In genomic region chr7:155405399-155406318, GRCh38 we compare ENCODE assay signal across 12 cellular contexts. TPM values are rescaled to one million over a fixed set of nuclear protein-coding genes. Genes with fewer than 3 reads are reported as not detected.
A peak's percentile ranks its signal among the peaks of the same experiment; 100 is the strongest.
DNase-seq lines count a peak whose midpoint lies in the region; ATAC-seq, FAIRE-seq and TF ChIP-seq lines count a peak whose summit lies in the region.
"Had no signal": no experiment of that assay in that cellular context is flagged by ENCODE, and none has a peak within 500 bp of the region (broad histone marks: within the 10 kb centered on the region; RNA-seq: fewer than 3 reads in every experiment).

No MANE protein-coding gene starts in this region.

- H3K9me1 ChIP-seq in K562 (ENCODE audit: control insufficient read depth, insufficient read depth, low read length): no peaks in the 10 kb centered on the region

- FAIRE-seq in K562 (lab: Jason Lieb, UNC): peak; percentile 71
- FAIRE-seq: pancreas had no signal

- peaks cover 89% of the 10 kb centered on the region for H3K27me3 Mint-ChIP-seq in Calu3 (ENCODE audit: unreplicated experiment)
- peaks cover 27 to 73% (median 31%) of the 10 kb centered on the region in 3 donors for H3K27me3 Mint-ChIP-seq in CD14-positive monocyte (ENCODE audit: low read depth in 3 of 3)

- DNase-seq in Calu3 (peak; percentile 21), HuH-7 (ENCODE audit: low spot score) (peak; percentile 65), K562 (ENCODE audit: extremely low read depth in 1 of 4, low spot score in 3 of 4) (peak; percentile 18 to 41 (median 36)), mesendoderm (peak; percentile 46), dermis blood vessel endothelial cell (no peak), upper lobe of right lung (no peak), CD14-positive monocyte (ENCODE audit: low spot score) (no peak), KG1 (lab: John Stamatoyannopoulos, UW) (no peak)
- DNase-seq: NCI-H187 had no signal

- no peak overlapping the region for H2AK5ac ChIP-seq in mesendoderm (ENCODE audit: low read length)

- WGBS in K562 (ENCODE audit: insufficient coverage, low coverage, missing lambda C conversion rate): 4% methylated on average over 31 of the region's 31 CpGs
- no CpG with 5 or more reads among the region's 31 CpGs for WGBS in mesendoderm (ENCODE audit: extremely low coverage, insufficient coverage, low lambda C conversion rate)

- H2BK120ac ChIP-seq in mesendoderm (ENCODE audit: low read depth, low read length): no peak overlapping the region

- H3K4me3 ChIP-seq in K562 (no peak overlapping the region), mesendoderm (ENCODE audit: low read length) (no peak overlapping the region), upper lobe of right lung (no peak overlapping the region)
- H3K4me3 ChIP-seq: coronary artery, pancreas had no signal

- H3K27me3 ChIP-seq in K562 (ENCODE audit: control insufficient read depth in 2 of 2, insufficient read depth in 2 of 2, low read length in 2 of 2): peaks cover 28 to 75% of the 10 kb centered on the region in 2 experiments
- H3K27me3 ChIP-seq in mesendoderm (ENCODE audit: insufficient read depth, low read length, poor library complexity): no peaks in the 10 kb centered on the region
- peaks cover 59% of the 10 kb centered on the region for H3K27me3 ChIP-seq in upper lobe of right lung
- H3K27me3 ChIP-seq: pancreas had no signal

- TF ChIP-seq CTCF in Calu3 (IDR thresholded peaks at IDR 0.05; ENCODE audit: unreplicated experiment) (no peak), K562 (IDR thresholded peaks at IDR 0.05 in 2 of 3, conservative IDR thresholded peaks at IDR 0.05 in 1 of 3; ENCODE audit: insufficient read depth in 2 of 3, low read depth in 1 of 3, low read length in 3 of 3) (peak; percentile 23 to 40 (median 30); a peak in 4 of 6 replicates), upper lobe of right lung (IDR thresholded peaks at IDR 0.05) (no peak), CD14-positive monocyte (IDR thresholded peaks at IDR 0.05) (no peak)

- H3K4ac ChIP-seq in mesendoderm (ENCODE audit: low read depth, low read length): no peak overlapping the region

- no peak overlapping the region for H3K27ac Mint-ChIP-seq in Calu3 (ENCODE audit: unreplicated experiment)
- no peak overlapping the region for H3K27ac Mint-ChIP-seq in CD14-positive monocyte
- H3K27ac Mint-ChIP-seq: T-cell had no signal

- CTCF ChIA-PET in Calu3 (lab: Charles Lee): no interaction called here
- CTCF ChIA-PET in K562 (lab: Yijun Ruan, JAX; ENCODE audit: low intra/inter-chr PET ratio): no interaction called here

- H3K27ac ChIP-seq in K562 (ENCODE audit: extremely low read depth, low read depth, low read length) (no peak overlapping the region), mesendoderm (ENCODE audit: low read depth, low read length) (no peak overlapping the region), upper lobe of right lung (no peak overlapping the region)
- H3K27ac ChIP-seq: coronary artery, pancreas had no signal

- H3K79me2 ChIP-seq in K562 (ENCODE audit: control insufficient read depth, insufficient read depth, low read length): no peaks in the 10 kb centered on the region
- no peaks in the 10 kb centered on the region for H3K79me2 ChIP-seq in mesendoderm (ENCODE audit: control insufficient read depth, insufficient read depth, low read length)

- peaks cover 11% of the 10 kb centered on the region for H4K20me1 ChIP-seq in K562 (replicated peaks; ENCODE audit: control insufficient read depth, insufficient read depth, low read length)

- no peaks in the 10 kb centered on the region for H3K79me1 ChIP-seq in mesendoderm (ENCODE audit: low read length)

- no peak overlapping the region for H4K8ac ChIP-seq in mesendoderm (ENCODE audit: low read depth, low read length)

- TF ChIP-seq EP300 in K562 (IDR thresholded peaks at IDR 0.05; ENCODE audit: low read length): no peak

- H2BK15ac ChIP-seq in mesendoderm (replicated peaks; ENCODE audit: low read depth): no peak overlapping the region

- H3K9ac ChIP-seq in K562 (ENCODE audit: insufficient read depth in 1 of 2, low read depth in 2 of 2, low read length in 2 of 2) (0 out of 4 replicates have a peak overlapping the region, but pooled peaks of 1 of the 2 experiments have one; percentile 19), mesendoderm (ENCODE audit: low read length) (no peak overlapping the region)

- no peak overlapping the region for H4K5ac ChIP-seq in mesendoderm (ENCODE audit: low read length)

- TF ChIP-seq RAD21 in K562 (CRISPR knock-in tag; conservative IDR thresholded peaks at IDR 0.05 in 1 of 2, IDR thresholded peaks at IDR 0.05 in 1 of 2): no peak

- H3K4me2 ChIP-seq in K562 (ENCODE audit: insufficient read depth, low read length) (no peak overlapping the region), mesendoderm (ENCODE audit: low read length) (no peak overlapping the region)

- no peak for TF ChIP-seq POLR2A in K562 (conservative IDR thresholded peaks at IDR 0.05)

- no peak overlapping the region for H3K18ac ChIP-seq in mesendoderm (ENCODE audit: low read length)

- H3K23ac ChIP-seq in mesendoderm (ENCODE audit: low read length): no peak overlapping the region

- ATAC-seq in K562 (peak; percentile 84), upper lobe of right lung (no peak)

- intact Hi-C loops in Calu3 (cut with micrococcal nuclease; ENCODE audit: unreplicated experiment): no loop called here
- intact Hi-C loops in K562 (cut with micrococcal nuclease): no loop called here
- intact Hi-C loops in upper lobe of right lung (cut with DNase I): no loop called here
- intact Hi-C loops in CD14-positive monocyte (cut with micrococcal nuclease): no loop called here

- H3K4me1 Mint-ChIP-seq in Calu3 (ENCODE audit: low read depth, unreplicated experiment) (peaks cover 8% of the 10 kb centered on the region), CD14-positive monocyte (no peaks in the 10 kb centered on the region)

- no peak overlapping the region for H3K56ac ChIP-seq in mesendoderm (ENCODE audit: low read length)

- H3K36me3 ChIP-seq in K562 (ENCODE audit: control insufficient read depth, insufficient read depth, low read length) (no peaks in the 10 kb centered on the region), mesendoderm (ENCODE audit: control insufficient read depth, insufficient read depth, low read length) (no peaks in the 10 kb centered on the region), upper lobe of right lung (no peaks in the 10 kb centered on the region)
- H3K36me3 ChIP-seq: pancreas had no signal

- H3K36me3 Mint-ChIP-seq in Calu3 (ENCODE audit: insufficient read depth, unreplicated experiment): no peaks in the 10 kb centered on the region
- H3K36me3 Mint-ChIP-seq in CD14-positive monocyte: no peaks in the 10 kb centered on the region
- H3K36me3 Mint-ChIP-seq: T-cell had no signal

- no peak overlapping the region for H2AFZ ChIP-seq in K562 (ENCODE audit: low read depth, low read length)

- in situ Hi-C loops in K562 (cut with MboI): no loop called here

- no peak overlapping the region for H2BK5ac ChIP-seq in mesendoderm (ENCODE audit: low read length)

- H3K4me3 Mint-ChIP-seq in Calu3 (ENCODE audit: low read depth, unreplicated experiment): no peak overlapping the region
- peak overlapping the region in 1 of 2 donors; percentile 31 for H3K4me3 Mint-ChIP-seq in CD14-positive monocyte

- H3K9me3 Mint-ChIP-seq in Calu3 (ENCODE audit: low read depth, unreplicated experiment) (no peaks in the 10 kb centered on the region), CD14-positive monocyte (peaks cover 0 to 8% (median 3%) of the 10 kb centered on the region in 7 donors)
- H3K9me3 Mint-ChIP-seq: T-cell had no signal

- no peaks in the 10 kb centered on the region for H3K9me3 ChIP-seq in K562 (replicated peaks; ENCODE audit: control insufficient read depth, insufficient read depth, low read depth, low read length)
- H3K9me3 ChIP-seq in upper lobe of right lung: no peaks in the 10 kb centered on the region
- H3K9me3 ChIP-seq: pancreas had no signal

- POLR2A ChIA-PET in K562 (lab: Yijun Ruan, JAX): no interaction called here

- no TSS peak for BruUV-seq in Calu3 (replicated peaks; lab: Mats Ljungman, UMichigan)
- no TSS peak for BruUV-seq in K562 (replicated peaks; lab: Mats Ljungman, UMichigan)

- H3K4me1 ChIP-seq in K562 (replicated peaks in 1 of 2; ENCODE audit: control insufficient read depth in 2 of 2, insufficient read depth in 2 of 2, low read length in 2 of 2) (peaks cover 0 to 16% of the 10 kb centered on the region in 2 experiments; a peak in 1 of 5 replicates), mesendoderm (ENCODE audit: control insufficient read depth, low read depth, low read length) (peaks cover 6% of the 10 kb centered on the region), upper lobe of right lung (no peaks in the 10 kb centered on the region)
- H3K4me1 ChIP-seq: pancreas had no signal

TF ChIP-seq in K562, 482 proteins besides CTCF, POLR2A, EP300 and RAD21:
- TF ChIP-seq ZNF384 (IDR thresholded peaks at IDR 0.05; ENCODE audit: low read depth, low read length) (0 out of 2 replicates have a peak, but pooled peaks have one; percentile 10), SMC3 (conservative IDR thresholded peaks at IDR 0.05; ENCODE audit: insufficient read depth, low read depth, low read length) (no peak), ZNF143 (CRISPR knock-in tag; IDR thresholded peaks at IDR 0.05) (no peak)

RNA-seq across cellular contexts. Expression of gene EN2, which starts 52.3 kb away (rescaled TPM):
- total RNA-seq in Calu3 (2022) (3.2 TPM in 2 replicates), K562 (2014; rRNA removed) (0.08 TPM in 1 of 2 replicates, not detected in the other), K562 (2014; rRNA removed; fragmentation: Illumina TruSeq; extraction: Trizol) (not detected in 2 replicates), K562 (2015; rRNA removed; fragmentation: Illumina TruSeq; extraction: Trizol) (not detected in 2 replicates), K562 (2021) (0.04 TPM in 1 of 2 replicates, not detected in the other), dermis blood vessel endothelial cell (not detected in 2 replicates), upper lobe of right lung (not detected)
- not detected in 2 replicates for total RNA-seq in K562 (2011; cell fraction: chromatin; rRNA removed; ENCODE audit: low replicate concordance)
- not detected in 2 replicates for total RNA-seq in K562 (2011; cell fraction: nucleolus; rRNA removed)
- not detected in 2 replicates for total RNA-seq in K562 (2011; cell fraction: nucleoplasm; rRNA removed)
- polyA plus RNA-seq in K562 (2011; rRNA removed) (not detected in 2 replicates), K562 (2014; fragmentation: Illumina TruSeq; extraction: Trizol) (0.04 TPM in 1 of 2 replicates, not detected in the other), K562 (2014; fragmentation: Nextera tagmentation; extraction: Ambion mirVana) (not detected), K562 (2014; rRNA removed) (0.04 and 0.07 TPM in 2 replicates), CD14-positive monocyte (not detected)
- not detected in 2 replicates for polyA plus RNA-seq in K562 (2011; cell fraction: cytosol; rRNA removed)
- polyA plus RNA-seq in K562 (2011; cell fraction: nucleus; rRNA removed): not detected in 2 replicates
- polyA plus RNA-seq in K562 (2012): 0.07 and 0.09 TPM in 2 replicates
- not detected in 2 replicates for polyA minus RNA-seq in K562 (2011; rRNA and poly(A)+ RNA removed)
- polyA minus RNA-seq in K562 (2011; cell fraction: cytosol; rRNA and poly(A)+ RNA removed): not detected in 2 replicates
- polyA minus RNA-seq in K562 (2011; cell fraction: nucleus; rRNA and poly(A)+ RNA removed): not detected in 2 replicates
- polyA plus RNA-seq in mesendoderm (2013, experiment 1 of 2): not detected
- not detected for polyA plus RNA-seq in mesendoderm (2013, experiment 2 of 2)
- total RNA-seq: pancreas, T-cell had no signal
- polyA plus RNA-seq: pancreas had no signal

Comparison
In these comparisons a context has a peak if more than half of its experiments do, and no peak if none do; other contexts are left out.
1. DNase-seq: peak in Calu3 (single experiment), HuH-7 (single experiment), K562 (4 of 4) and mesendoderm (single experiment); none in dermis blood vessel endothelial cell (single experiment), upper lobe of right lung (single experiment), CD14-positive monocyte (single experiment) and KG1 (single experiment).
2. CTCF ChIP-seq: peak in K562 (3 of 3); none in Calu3 (single experiment), upper lobe of right lung (single experiment) and CD14-positive monocyte (single experiment).